Comparison of ENCODE assay signal across 19 cellular contexts in genomic region chr7:125126376-125126775, GRCh38.
"Had no signal": no experiment of that assay in that cellular context is flagged by ENCODE, and none has a peak within 500 bp of the region (broad histone marks: within the 10 kb centered on the region; RNA-seq: fewer than 3 reads in every experiment).

No MANE protein-coding gene starts in this region.

- DNase-seq: activated B cell treated with CpG ODN at 0.5 μM for 24 hours; activated CD4-positive, alpha-beta T cell treated with anti-CD3 and anti-CD28 coated beads, Interleukin-2, amount 10 ng/mL, durations not matched to agents 24 days and 14 days; activated naive CD4-positive, alpha-beta T cell treated with Interleukin-2 at 50 U/mL for 16 hours; activated naive CD8-positive, alpha-beta T cell treated with anti-CD3 and anti-CD28 coated beads, Interleukin-2, amount 50 U/mL, for 24 hours; brain microvascular endothelial cell; esophagus squamous epithelium; kidney; midbrain; naive thymus-derived CD8-positive, alpha-beta T cell; nucleus accumbens; stimulated activated CD4-positive, alpha-beta T cell treated with anti-CD3 and anti-CD28 coated beads, Interleukin-4, amount 100 ng/mL, for 4 hours; stimulated activated naive CD8-positive, alpha-beta T cell treated with anti-CD3 and anti-CD28 coated beads, Interleukin-15, amount 100 ng/mL, for 72 hours; testis had no signal

- H3K27ac Mint-ChIP-seq: activated B cell treated with CpG ODN at 0.5 μM for 24 hours; activated CD4-positive, alpha-beta T cell treated with anti-CD3 and anti-CD28 coated beads, Interleukin-2, amount 10 ng/mL, durations not matched to agents 24 days and 14 days; activated naive CD8-positive, alpha-beta T cell treated with anti-CD3 and anti-CD28 coated beads, Interleukin-2, amount 50 U/mL, for 24 hours; activated T-helper 1 cell treated with anti-CD3 and anti-CD28 coated beads, Interleukin-12 subunit alpha, Interleukin-12 subunit beta, Interleukin-2, Interleukin-4 antibody, amounts not matched to agents 30 ng/mL and 10 ng/mL and 1 ng/mL, durations not matched to agents 14 hours and 24 hours and 36 hours; naive thymus-derived CD8-positive, alpha-beta T cell; progenitor cell of endocrine pancreas; stimulated activated naive CD8-positive, alpha-beta T cell treated with anti-CD3 and anti-CD28 coated beads, Interleukin-15, amount 100 ng/mL, for 72 hours; T-helper 1 cell treated with Interleukin-12 subunit alpha and Interleukin-12 subunit beta and Interleukin-4 antibody, amounts not matched to agents 30 μg/mL and 1 μg/mL, for 36 hours had no signal

- H3K27me3 ChIP-seq: brain microvascular endothelial cell, esophagus squamous epithelium, gastroesophageal sphincter, testis had no signal

- H3K36me3 ChIP-seq: brain microvascular endothelial cell, esophagus squamous epithelium, gastroesophageal sphincter had no signal

- H3K27me3 Mint-ChIP-seq: activated B cell treated with CpG ODN at 0.5 μM for 24 hours; activated CD4-positive, alpha-beta T cell treated with anti-CD3 and anti-CD28 coated beads, Interleukin-2, amount 10 ng/mL, durations not matched to agents 24 days and 14 days; activated naive CD8-positive, alpha-beta T cell treated with anti-CD3 and anti-CD28 coated beads, Interleukin-2, amount 50 U/mL, for 24 hours; naive thymus-derived CD8-positive, alpha-beta T cell; progenitor cell of endocrine pancreas; stimulated activated naive CD8-positive, alpha-beta T cell treated with anti-CD3 and anti-CD28 coated beads, Interleukin-15, amount 100 ng/mL, for 72 hours had no signal

- H3K4me1 ChIP-seq: esophagus squamous epithelium, gastroesophageal sphincter, testis had no signal

- H3K4me3 Mint-ChIP-seq: activated B cell treated with CpG ODN at 0.5 μM for 24 hours; activated CD4-positive, alpha-beta T cell treated with anti-CD3 and anti-CD28 coated beads, Interleukin-2, amount 10 ng/mL, durations not matched to agents 24 days and 14 days; activated naive CD8-positive, alpha-beta T cell treated with anti-CD3 and anti-CD28 coated beads, Interleukin-2, amount 50 U/mL, for 24 hours; activated T-helper 1 cell treated with anti-CD3 and anti-CD28 coated beads, Interleukin-12 subunit alpha, Interleukin-12 subunit beta, Interleukin-2, Interleukin-4 antibody, amounts not matched to agents 30 ng/mL and 10 ng/mL and 1 ng/mL, durations not matched to agents 14 hours and 24 hours and 36 hours; naive thymus-derived CD8-positive, alpha-beta T cell; stimulated activated naive CD8-positive, alpha-beta T cell treated with anti-CD3 and anti-CD28 coated beads, Interleukin-15, amount 100 ng/mL, for 72 hours; T-helper 1 cell treated with Interleukin-12 subunit alpha and Interleukin-12 subunit beta and Interleukin-4 antibody, amounts not matched to agents 30 μg/mL and 1 μg/mL, for 36 hours had no signal

- H3K4me1 Mint-ChIP-seq: activated B cell treated with CpG ODN at 0.5 μM for 24 hours; activated CD4-positive, alpha-beta T cell treated with anti-CD3 and anti-CD28 coated beads, Interleukin-2, amount 10 ng/mL, durations not matched to agents 24 days and 14 days; activated naive CD8-positive, alpha-beta T cell treated with anti-CD3 and anti-CD28 coated beads, Interleukin-2, amount 50 U/mL, for 24 hours; naive thymus-derived CD8-positive, alpha-beta T cell; stimulated activated naive CD8-positive, alpha-beta T cell treated with anti-CD3 and anti-CD28 coated beads, Interleukin-15, amount 100 ng/mL, for 72 hours had no signal

- ATAC-seq: activated naive CD8-positive, alpha-beta T cell treated with anti-CD3 and anti-CD28 coated beads, Interleukin-2, amount 50 U/mL, for 24 hours; gastroesophageal sphincter; naive thymus-derived CD8-positive, alpha-beta T cell; sciatic nerve; stimulated activated naive CD8-positive, alpha-beta T cell treated with anti-CD3 and anti-CD28 coated beads, Interleukin-15, amount 100 ng/mL, for 72 hours had no signal

- H3K9me3 Mint-ChIP-seq: activated CD4-positive, alpha-beta T cell treated with anti-CD3 and anti-CD28 coated beads, Interleukin-2, amount 10 ng/mL, durations not matched to agents 24 days and 14 days had no signal

- H3K4me3 ChIP-seq: esophagus squamous epithelium, gastroesophageal sphincter, testis had no signal

- FAIRE-seq: colon, kidney had no signal

- H3K9me3 ChIP-seq: esophagus squamous epithelium, gastroesophageal sphincter, testis had no signal

- H3K27ac ChIP-seq: brain microvascular endothelial cell, esophagus squamous epithelium, gastroesophageal sphincter, testis had no signal
